1 cellular context compared by ENCODE assay signal in the genomic region with DNA sequence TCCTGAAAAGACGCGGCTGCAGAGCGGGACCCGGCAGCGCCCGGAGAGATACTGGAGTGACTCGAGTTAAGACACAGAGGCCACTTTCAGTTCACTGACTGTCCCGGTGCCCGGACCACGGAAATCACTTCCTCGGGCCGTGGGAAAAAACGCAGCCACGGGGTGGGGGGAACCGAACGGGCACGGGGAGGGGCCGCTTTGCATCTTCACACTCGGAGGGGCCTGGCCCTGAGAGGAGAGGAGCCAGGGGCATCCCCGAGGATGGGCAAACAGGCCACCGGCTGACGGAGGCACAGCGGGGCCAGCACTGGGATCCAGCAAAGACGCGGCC.
TF ChIP-seq lines count a peak whose summit lies in the region.

No MANE protein-coding gene starts in this region.

TF ChIP-seq in GM23338, 12 proteins besides CTCF, POLR2A, EP300 and RAD21 (continued from another document):
- TF ChIP-seq, protein P1, sequence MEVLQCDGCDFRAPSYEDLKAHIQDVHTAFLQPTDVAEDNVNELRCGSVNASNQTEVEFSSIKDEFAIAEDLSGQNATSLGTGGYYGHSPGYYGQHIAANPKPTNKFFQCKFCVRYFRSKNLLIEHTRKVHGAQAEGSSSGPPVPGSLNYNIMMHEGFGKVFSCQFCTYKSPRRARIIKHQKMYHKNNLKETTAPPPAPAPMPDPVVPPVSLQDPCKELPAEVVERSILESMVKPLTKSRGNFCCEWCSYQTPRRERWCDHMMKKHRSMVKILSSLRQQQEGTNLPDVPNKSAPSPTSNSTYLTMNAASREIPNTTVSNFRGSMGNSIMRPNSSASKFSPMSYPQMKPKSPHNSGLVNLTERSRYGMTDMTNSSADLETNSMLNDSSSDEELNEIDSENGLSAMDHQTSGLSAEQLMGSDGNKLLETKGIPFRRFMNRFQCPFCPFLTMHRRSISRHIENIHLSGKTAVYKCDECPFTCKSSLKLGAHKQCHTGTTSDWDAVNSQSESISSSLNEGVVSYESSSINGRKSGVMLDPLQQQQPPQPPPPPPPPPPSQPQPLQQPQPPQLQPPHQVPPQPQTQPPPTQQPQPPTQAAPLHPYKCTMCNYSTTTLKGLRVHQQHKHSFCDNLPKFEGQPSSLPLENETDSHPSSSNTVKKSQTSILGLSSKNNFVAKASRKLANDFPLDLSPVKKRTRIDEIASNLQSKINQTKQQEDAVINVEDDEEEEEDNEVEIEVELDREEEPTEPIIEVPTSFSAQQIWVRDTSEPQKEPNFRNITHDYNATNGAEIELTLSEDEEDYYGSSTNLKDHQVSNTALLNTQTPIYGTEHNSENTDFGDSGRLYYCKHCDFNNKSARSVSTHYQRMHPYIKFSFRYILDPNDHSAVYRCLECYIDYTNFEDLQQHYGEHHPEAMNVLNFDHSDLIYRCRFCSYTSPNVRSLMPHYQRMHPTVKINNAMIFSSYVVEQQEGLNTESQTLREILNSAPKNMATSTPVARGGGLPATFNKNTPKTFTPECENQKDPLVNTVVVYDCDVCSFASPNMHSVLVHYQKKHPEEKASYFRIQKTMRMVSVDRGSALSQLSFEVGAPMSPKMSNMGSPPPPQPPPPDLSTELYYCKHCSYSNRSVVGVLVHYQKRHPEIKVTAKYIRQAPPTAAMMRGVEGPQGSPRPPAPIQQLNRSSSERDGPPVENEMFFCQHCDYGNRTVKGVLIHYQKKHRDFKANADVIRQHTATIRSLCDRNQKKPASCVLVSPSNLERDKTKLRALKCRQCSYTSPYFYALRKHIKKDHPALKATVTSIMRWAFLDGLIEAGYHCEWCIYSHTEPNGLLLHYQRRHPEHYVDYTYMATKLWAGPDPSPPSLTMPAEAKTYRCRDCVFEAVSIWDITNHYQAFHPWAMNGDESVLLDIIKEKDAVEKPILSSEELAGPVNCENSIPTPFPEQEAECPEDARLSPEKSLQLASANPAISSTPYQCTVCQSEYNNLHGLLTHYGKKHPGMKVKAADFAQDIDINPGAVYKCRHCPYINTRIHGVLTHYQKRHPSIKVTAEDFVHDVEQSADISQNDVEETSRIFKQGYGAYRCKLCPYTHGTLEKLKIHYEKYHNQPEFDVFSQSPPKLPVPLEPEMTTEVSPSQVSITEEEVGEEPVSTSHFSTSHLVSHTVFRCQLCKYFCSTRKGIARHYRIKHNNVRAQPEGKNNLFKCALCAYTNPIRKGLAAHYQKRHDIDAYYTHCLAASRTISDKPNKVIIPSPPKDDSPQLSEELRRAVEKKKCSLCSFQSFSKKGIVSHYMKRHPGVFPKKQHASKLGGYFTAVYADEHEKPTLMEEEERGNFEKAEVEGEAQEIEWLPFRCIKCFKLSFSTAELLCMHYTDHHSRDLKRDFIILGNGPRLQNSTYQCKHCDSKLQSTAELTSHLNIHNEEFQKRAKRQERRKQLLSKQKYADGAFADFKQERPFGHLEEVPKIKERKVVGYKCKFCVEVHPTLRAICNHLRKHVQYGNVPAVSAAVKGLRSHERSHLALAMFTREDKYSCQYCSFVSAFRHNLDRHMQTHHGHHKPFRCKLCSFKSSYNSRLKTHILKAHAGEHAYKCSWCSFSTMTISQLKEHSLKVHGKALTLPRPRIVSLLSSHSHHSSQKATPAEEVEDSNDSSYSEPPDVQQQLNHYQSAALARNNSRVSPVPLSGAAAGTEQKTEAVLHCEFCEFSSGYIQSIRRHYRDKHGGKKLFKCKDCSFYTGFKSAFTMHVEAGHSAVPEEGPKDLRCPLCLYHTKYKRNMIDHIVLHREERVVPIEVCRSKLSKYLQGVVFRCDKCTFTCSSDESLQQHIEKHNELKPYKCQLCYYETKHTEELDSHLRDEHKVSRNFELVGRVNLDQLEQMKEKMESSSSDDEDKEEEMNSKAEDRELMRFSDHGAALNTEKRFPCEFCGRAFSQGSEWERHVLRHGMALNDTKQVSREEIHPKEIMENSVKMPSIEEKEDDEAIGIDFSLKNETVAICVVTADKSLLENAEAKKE (CRISPR knock-in tag; IDR thresholded peaks at IDR 0.05): no peak
- TF ChIP-seq ZNF114 (CRISPR knock-in tag; IDR thresholded peaks at IDR 0.05): no peak
- TF ChIP-seq JUNB (IDR thresholded peaks at IDR 0.05; ENCODE audit: unreplicated experiment): no peak
- TF ChIP-seq, protein P2, sequence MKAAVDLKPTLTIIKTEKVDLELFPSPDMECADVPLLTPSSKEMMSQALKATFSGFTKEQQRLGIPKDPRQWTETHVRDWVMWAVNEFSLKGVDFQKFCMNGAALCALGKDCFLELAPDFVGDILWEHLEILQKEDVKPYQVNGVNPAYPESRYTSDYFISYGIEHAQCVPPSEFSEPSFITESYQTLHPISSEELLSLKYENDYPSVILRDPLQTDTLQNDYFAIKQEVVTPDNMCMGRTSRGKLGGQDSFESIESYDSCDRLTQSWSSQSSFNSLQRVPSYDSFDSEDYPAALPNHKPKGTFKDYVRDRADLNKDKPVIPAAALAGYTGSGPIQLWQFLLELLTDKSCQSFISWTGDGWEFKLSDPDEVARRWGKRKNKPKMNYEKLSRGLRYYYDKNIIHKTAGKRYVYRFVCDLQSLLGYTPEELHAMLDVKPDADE (IDR thresholded peaks at IDR 0.05): no peak
- TF ChIP-seq, protein P3, sequence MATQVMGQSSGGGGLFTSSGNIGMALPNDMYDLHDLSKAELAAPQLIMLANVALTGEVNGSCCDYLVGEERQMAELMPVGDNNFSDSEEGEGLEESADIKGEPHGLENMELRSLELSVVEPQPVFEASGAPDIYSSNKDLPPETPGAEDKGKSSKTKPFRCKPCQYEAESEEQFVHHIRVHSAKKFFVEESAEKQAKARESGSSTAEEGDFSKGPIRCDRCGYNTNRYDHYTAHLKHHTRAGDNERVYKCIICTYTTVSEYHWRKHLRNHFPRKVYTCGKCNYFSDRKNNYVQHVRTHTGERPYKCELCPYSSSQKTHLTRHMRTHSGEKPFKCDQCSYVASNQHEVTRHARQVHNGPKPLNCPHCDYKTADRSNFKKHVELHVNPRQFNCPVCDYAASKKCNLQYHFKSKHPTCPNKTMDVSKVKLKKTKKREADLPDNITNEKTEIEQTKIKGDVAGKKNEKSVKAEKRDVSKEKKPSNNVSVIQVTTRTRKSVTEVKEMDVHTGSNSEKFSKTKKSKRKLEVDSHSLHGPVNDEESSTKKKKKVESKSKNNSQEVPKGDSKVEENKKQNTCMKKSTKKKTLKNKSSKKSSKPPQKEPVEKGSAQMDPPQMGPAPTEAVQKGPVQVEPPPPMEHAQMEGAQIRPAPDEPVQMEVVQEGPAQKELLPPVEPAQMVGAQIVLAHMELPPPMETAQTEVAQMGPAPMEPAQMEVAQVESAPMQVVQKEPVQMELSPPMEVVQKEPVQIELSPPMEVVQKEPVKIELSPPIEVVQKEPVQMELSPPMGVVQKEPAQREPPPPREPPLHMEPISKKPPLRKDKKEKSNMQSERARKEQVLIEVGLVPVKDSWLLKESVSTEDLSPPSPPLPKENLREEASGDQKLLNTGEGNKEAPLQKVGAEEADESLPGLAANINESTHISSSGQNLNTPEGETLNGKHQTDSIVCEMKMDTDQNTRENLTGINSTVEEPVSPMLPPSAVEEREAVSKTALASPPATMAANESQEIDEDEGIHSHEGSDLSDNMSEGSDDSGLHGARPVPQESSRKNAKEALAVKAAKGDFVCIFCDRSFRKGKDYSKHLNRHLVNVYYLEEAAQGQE (IDR thresholded peaks at IDR 0.05; ENCODE audit: unreplicated experiment): no peak
- no peak for TF ChIP-seq EZH2 (IDR thresholded peaks at IDR 0.05; ENCODE audit: low read depth, unreplicated experiment)
- no peak for TF ChIP-seq CREB1 (CRISPR knock-in tag; IDR thresholded peaks at IDR 0.05; ENCODE audit: low read depth)
- no peak for TF ChIP-seq STAT1 (IDR thresholded peaks at IDR 0.05; ENCODE audit: unreplicated experiment)
TF ChIP-seq in GM23338: peak in this region for 0.
